11 cellular contexts compared by ENCODE assay signal in genomic region chr5:177094224-177095087, GRCh38. TPM values are rescaled to one million over a fixed set of nuclear protein-coding genes. Genes with fewer than 3 reads are reported as not detected.
DNase-seq lines count a peak whose midpoint lies in the region; ATAC-seq lines count a peak whose summit lies in the region.
"Had no signal": no experiment of that assay in that cellular context is flagged by ENCODE, and none has a peak within 500 bp of the region (broad histone marks: within the 10 kb centered on the region; RNA-seq: fewer than 3 reads in every experiment).

No MANE protein-coding gene starts in this region.

- peaks cover 80% of the 10 kb centered on the region for H3K36me3 ChIP-seq in MG63
- H3K36me3 ChIP-seq in effector memory CD4-positive, alpha-beta T cell (ENCODE audit: control insufficient read depth, insufficient read depth, low read length), result no peaks in the 10 kb centered on the region
- H3K36me3 ChIP-seq: thyroid gland had no signal

- ATAC-seq in stimulated activated naive CD8-positive, alpha-beta T cell treated with anti-CD3 and anti-CD28 coated beads, Interleukin-15, Interleukin-2, amounts not matched to agents 100 U/mL and 50 U/mL, for 24 hours, result no peak
- ATAC-seq: activated CD8-positive, alpha-beta T cell treated with anti-CD3 and anti-CD28 coated beads for 36 hours had no signal

- no peaks in the 10 kb centered on the region for H3K27me3 ChIP-seq in MG63
- H3K27me3 ChIP-seq in effector memory CD4-positive, alpha-beta T cell (replicated peaks; ENCODE audit: control insufficient read depth, insufficient read depth, low read length, poor library complexity, severe bottlenecking), result no peaks in the 10 kb centered on the region
- H3K27me3 ChIP-seq: thyroid gland had no signal

- no peaks in the 10 kb centered on the region for H3K4me1 ChIP-seq in effector memory CD4-positive, alpha-beta T cell (ENCODE audit: control insufficient read depth, insufficient read depth, low read length, poor library complexity, severe bottlenecking)
- H3K4me1 ChIP-seq: thyroid gland had no signal

- H3K4me3 ChIP-seq in MG63, result no peak overlapping the region
- H3K4me3 ChIP-seq in effector memory CD4-positive, alpha-beta T cell (ENCODE audit: insufficient read depth, low read depth, low read length, poor library complexity, severe bottlenecking), result no peak overlapping the region
- H3K4me3 ChIP-seq: thyroid gland had no signal

- H3K27ac ChIP-seq in effector memory CD4-positive, alpha-beta T cell (ENCODE audit: insufficient read depth, low read length, poor library complexity, severe bottlenecking), result no peak overlapping the region
- H3K27ac ChIP-seq: thyroid gland had no signal

- DNase-seq in A172 (ENCODE audit: low spot score), result peak; percentile 55
- peak; percentile 99 for DNase-seq in MG63
- peak; percentile 53 for DNase-seq in fibroblast of peridontal ligament (ENCODE audit: extremely low read depth)
- peak; percentile 74 for DNase-seq in mucosa of gallbladder (ENCODE audit: low spot score)
- DNase-seq in NCI-H526 treated with DMSO at 0.1 percent for 48 hours (lab: John Stamatoyannopoulos, UW), result no peak
- DNase-seq in stimulated activated naive CD8-positive, alpha-beta T cell treated with anti-CD3 and anti-CD28 coated beads, Interleukin-15, Interleukin-2, amounts not matched to agents 100 U/mL and 50 U/mL, for 24 hours, result no peak
- no peak for DNase-seq in dermis blood vessel endothelial cell
- DNase-seq in effector memory CD4-positive, alpha-beta T cell, result no peak
- DNase-seq: activated CD8-positive, alpha-beta T cell treated with anti-CD3 and anti-CD28 coated beads for 36 hours; aorta had no signal

- no peaks in the 10 kb centered on the region for H3K9me3 ChIP-seq in MG63
- H3K9me3 ChIP-seq in effector memory CD4-positive, alpha-beta T cell (ENCODE audit: control insufficient read depth, low read length), result no peaks in the 10 kb centered on the region
- H3K9me3 ChIP-seq: thyroid gland had no signal

RNA-seq across cellular contexts. Expression of gene FGFR4, which starts 7.7 kb away (rescaled TPM):
- total RNA-seq in A172 (2014; rRNA removed; shearing (Covaris generic)), result 9.1 and 10.7 TPM in 2 replicates
- 51.3 and 96.6 TPM in 2 replicates for total RNA-seq in MG63 (2014; rRNA removed; shearing (Covaris generic); ENCODE audit: low replicate concordance)
- total RNA-seq in mucosa of gallbladder (233 TPM), dermis blood vessel endothelial cell (2.6 and 8.1 TPM in 2 replicates)

RNA-seq across cellular contexts. Expression of gene NSD1, which starts 39.1 kb away (rescaled TPM):
- total RNA-seq in A172 (2014; rRNA removed; shearing (Covaris generic)), result 39.9 and 48.6 TPM in 2 replicates
- total RNA-seq in MG63 (2014; rRNA removed; shearing (Covaris generic); ENCODE audit: low replicate concordance), result 30.9 and 43.8 TPM in 2 replicates
- 82.1 TPM for total RNA-seq in mucosa of gallbladder
- total RNA-seq in dermis blood vessel endothelial cell, result 48.7 and 64.7 TPM in 2 replicates

Comparison
In these comparisons a context has a peak if more than half of its experiments do, and no peak if none do; other contexts are left out.
1. DNase-seq: peak in A172 (single experiment), MG63 (single experiment), fibroblast of peridontal ligament (single experiment) and mucosa of gallbladder (single experiment); none in NCI-H526 treated with DMSO at 0.1 percent for 48 hours (single experiment), stimulated activated naive CD8-positive, alpha-beta T cell treated with anti-CD3 and anti-CD28 coated beads, Interleukin-15, Interleukin-2, amounts not matched to agents 100 U/mL and 50 U/mL, for 24 hours (single experiment), dermis blood vessel endothelial cell (single experiment) and effector memory CD4-positive, alpha-beta T cell (0 of 3).